Comparison of ENCODE assay signal across 20 cellular contexts in the genomic region with DNA sequence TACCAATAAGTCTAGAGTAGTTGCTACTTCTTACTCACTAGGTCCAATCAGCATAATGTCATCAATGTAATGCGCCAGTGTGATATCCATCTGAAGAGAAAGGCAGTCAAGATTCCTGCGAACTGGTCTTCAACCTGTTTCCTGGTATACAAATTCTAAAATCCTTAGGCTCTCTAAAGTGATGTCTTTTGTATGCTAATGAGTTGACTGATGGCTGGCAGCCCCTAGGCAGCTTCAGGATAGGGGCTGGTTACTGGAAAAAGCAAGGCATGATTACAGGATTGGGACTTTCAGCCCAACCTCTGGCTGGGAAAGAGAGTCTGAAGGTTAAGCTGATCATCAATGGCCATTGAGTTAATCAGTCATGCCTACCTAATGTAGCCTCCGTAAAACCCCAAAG.
DNase-seq lines count a peak whose midpoint lies in the region; ATAC-seq, FAIRE-seq and TF ChIP-seq lines count a peak whose summit lies in the region.
"Had no signal": no experiment of that assay in that cellular context is flagged by ENCODE, and none has a peak within 500 bp of the region (broad histone marks: within the 10 kb centered on the region; RNA-seq: fewer than 3 reads in every experiment).

No MANE protein-coding gene starts in this region.

- H3K27ac ChIP-seq in H9 (ENCODE audit: insufficient read length, low read depth, low read length) = no peak overlapping the region
- no peak overlapping the region for H3K27ac ChIP-seq in H1 (ENCODE audit: low read depth, low read length)
- H3K27ac ChIP-seq: BLaER1, C4-2B, GM23248 had no signal

- H2BK12ac ChIP-seq in H9 (ENCODE audit: insufficient read length, low read depth, low read length) (no peak overlapping the region), H1 (ENCODE audit: low read depth, low read length) (no peak overlapping the region)

- H4K5ac ChIP-seq in H9 (ENCODE audit: insufficient read length, low read depth, low read length) (no peak overlapping the region), H1 (ENCODE audit: insufficient read length, low read depth, low read length) (no peak overlapping the region)

- H3K23ac ChIP-seq in H9 (ENCODE audit: insufficient read length, low read depth, low read length) (no peak overlapping the region), H1 (ENCODE audit: insufficient read length) (no peak overlapping the region)

- H3K36me3 ChIP-seq in H1 (ENCODE audit: control insufficient read depth in 2 of 4, insufficient read depth in 4 of 4, low read length in 3 of 4) = no peaks in the 10 kb centered on the region; a peak in 1 of 8 replicates
- H3K36me3 ChIP-seq: BLaER1 had no signal

- no peak for TF ChIP-seq CTCF in H9 (conservative IDR thresholded peaks at IDR 0.05)
- no peak for TF ChIP-seq CTCF in H1 (IDR thresholded peaks at IDR 0.05; ENCODE audit: control extremely low read depth in 1 of 3, insufficient read depth in 1 of 3, low read depth in 1 of 3, low read length in 3 of 3)
- TF ChIP-seq CTCF in nephron progenitor cell (IDR thresholded peaks at IDR 0.05) = no peak

- DNase-seq in H9 = no peak
- no peak for DNase-seq in H1 (ENCODE audit: low read depth in 1 of 2, low spot score in 2 of 2)
- peak; percentile 50 for DNase-seq in iPS DF 19.7 (ENCODE audit: low read depth, low spot score)
- no peak for DNase-seq in nephron progenitor cell
- DNase-seq in pons (ENCODE audit: low spot score) = no peak
- DNase-seq: Caco-2; CD4-positive, CD25-positive, alpha-beta regulatory T cell; CD8-positive, alpha-beta T cell; DMS153; DND-41; GDM1; GM23248; HCEC 1CT had no signal

- H2BK15ac ChIP-seq in H9 (ENCODE audit: low read depth, low read length) (no peak overlapping the region), H1 (ENCODE audit: low read length) (no peak overlapping the region)

- H4K20me1 ChIP-seq in H9 (ENCODE audit: control insufficient read depth, insufficient read depth, insufficient read length) (no peaks in the 10 kb centered on the region), H1 (replicated peaks in 1 of 2; ENCODE audit: control insufficient read depth in 1 of 2, insufficient read depth in 2 of 2, low read length in 2 of 2) (no peaks in the 10 kb centered on the region)

- no peak overlapping the region for H3K18ac ChIP-seq in H9 (ENCODE audit: insufficient read length, low read depth, low read length)
- no peak overlapping the region for H3K18ac ChIP-seq in H1 (ENCODE audit: extremely low read depth, low read length)

- no peak overlapping the region for H3K14ac ChIP-seq in H9 (ENCODE audit: insufficient read depth, low read length)
- no peak overlapping the region for H3K14ac ChIP-seq in H1 (ENCODE audit: insufficient read length)

- peak; percentile 62 for FAIRE-seq in H1 (lab: Jason Lieb, UNC)
- FAIRE-seq: GM12878, GM19239, H54 had no signal

- no peak overlapping the region for H2BK5ac ChIP-seq in H9 (ENCODE audit: insufficient read length, low read length)
- H2BK5ac ChIP-seq in H1 (ENCODE audit: low read depth, low read length) = no peak overlapping the region

- no peak overlapping the region for H3K4me2 ChIP-seq in H9 (ENCODE audit: insufficient read depth, insufficient read length, low read length)
- H3K4me2 ChIP-seq in H1 (ENCODE audit: insufficient read depth in 1 of 2, low read depth in 2 of 2, low read length in 2 of 2) = peak overlapping the region in 1 of 2 experiments; percentile 17; a peak in 1 of 4 replicates
- H3K4me2 ChIP-seq: BLaER1 had no signal

- H3K79me1 ChIP-seq in H9 (ENCODE audit: insufficient read depth, low read depth, low read length, poor library complexity, severe bottlenecking) (no peaks in the 10 kb centered on the region), H1 (ENCODE audit: low read depth, low read length) (no peaks in the 10 kb centered on the region)

- H2AK5ac ChIP-seq in H9 (ENCODE audit: insufficient read length, low read length) (no peak overlapping the region), H1 (ENCODE audit: low read depth, low read length) (no peak overlapping the region)

- H3K9me3 Mint-ChIP-seq in H9 = peaks cover 0 to 4% of the 10 kb centered on the region in 2 experiments; a peak in 3 of 5 replicates
- H3K9me3 Mint-ChIP-seq in nephron progenitor cell = no peaks in the 10 kb centered on the region
- H3K9me3 Mint-ChIP-seq: CD8-positive, alpha-beta T cell had no signal

- ATAC-seq in HG03108 (IDR thresholded peaks at IDR 0.05; ENCODE audit: unreplicated experiment) = no peak
- ATAC-seq: CD8-positive, alpha-beta T cell; GM12878 had no signal

- no peak overlapping the region for H4K91ac ChIP-seq in H9 (ENCODE audit: insufficient read length, low read depth, low read length)
- H4K91ac ChIP-seq in H1 (replicated peaks; ENCODE audit: insufficient read length, low read length) = no peak overlapping the region

- H2BK120ac ChIP-seq in H9 (ENCODE audit: low read depth, low read length, poor library complexity, severe bottlenecking) = no peak overlapping the region
- no peak overlapping the region for H2BK120ac ChIP-seq in H1 (replicated peaks; ENCODE audit: low read depth, low read length)

- H3K4me3 ChIP-seq in H1 (ENCODE audit: extremely low read depth in 1 of 4, insufficient read depth in 2 of 4, low read depth in 3 of 4, low read length in 4 of 4) = no peak overlapping the region
- H3K4me3 ChIP-seq: BLaER1, GM12878, GM23248 had no signal

- H4K8ac ChIP-seq in H9 (replicated peaks; ENCODE audit: insufficient read length, low read depth, low read length) (no peak overlapping the region), H1 (ENCODE audit: extremely low read depth, insufficient read depth, low read length) (no peak overlapping the region)

- no peak overlapping the region for H3K9ac ChIP-seq in H9 (ENCODE audit: extremely low read depth, insufficient read length, low read length)
- no peak overlapping the region for H3K9ac ChIP-seq in H1 (replicated peaks in 1 of 4; ENCODE audit: extremely low read depth in 1 of 4, low read depth in 3 of 4, low read length in 3 of 4)
- H3K9ac ChIP-seq: BLaER1, GM23248 had no signal

- H2BK20ac ChIP-seq in H9 (ENCODE audit: low read depth, low read length, poor library complexity, severe bottlenecking) = no peak overlapping the region
- no peak overlapping the region for H2BK20ac ChIP-seq in H1 (ENCODE audit: low read length)

- H3K27me3 ChIP-seq in H9 (ENCODE audit: insufficient read depth, low read length) = no peaks in the 10 kb centered on the region
- H3K27me3 ChIP-seq in H1 (replicated peaks in 1 of 4; ENCODE audit: control insufficient read depth in 3 of 4, extremely low read depth in 1 of 4, insufficient read depth in 3 of 4, low read length in 3 of 4) = no peaks in the 10 kb centered on the region

- H3T11ph ChIP-seq in H9 (ENCODE audit: low read length) = no peak overlapping the region

- H3K56ac ChIP-seq in H9 (ENCODE audit: insufficient read length, low read depth, low read length) (no peak overlapping the region), H1 (replicated peaks; ENCODE audit: insufficient read length, low read depth, low read length) (no peak overlapping the region)

- H3K23me2 ChIP-seq in H9 (ENCODE audit: insufficient read length, low read depth, low read length, poor library complexity, severe bottlenecking) (no peaks in the 10 kb centered on the region), H1 (ENCODE audit: low read depth, low read length) (no peaks in the 10 kb centered on the region)

- no peak for TF ChIP-seq RAD21 in H1 (IDR thresholded peaks at IDR 0.05 in 1 of 2, conservative IDR thresholded peaks at IDR 0.05 in 1 of 2; ENCODE audit: low read depth in 2 of 2, low read length in 2 of 2)

- TF ChIP-seq POLR2A in H1 (IDR thresholded peaks at IDR 0.05; ENCODE audit: control extremely low read depth in 1 of 2, low read depth in 2 of 2, low read length in 2 of 2) = no peak

- CTCF ChIA-PET in H1 (lab: Charles Lee; ENCODE audit: partially characterized antibody) = no interaction called here

- H2AFZ ChIP-seq in H9 (ENCODE audit: low read length) (no peak overlapping the region), H1 (ENCODE audit: low read length) (no peak overlapping the region)
- H2AFZ ChIP-seq: GM23248 had no signal

- no peaks in the 10 kb centered on the region; the same call in 1 of the 2 replicates for H3K4me1 ChIP-seq in H9 (ENCODE audit: insufficient read depth, low read length)
- peaks cover 0 to 8% (median 3%) of the 10 kb centered on the region in 4 experiments; a peak in 3 of 7 replicates for H3K4me1 ChIP-seq in H1 (replicated peaks in 1 of 4; ENCODE audit: control insufficient read depth in 3 of 4, insufficient read depth in 4 of 4, low read length in 3 of 4)
- H3K4me1 ChIP-seq: Caco-2 had no signal

- H3K79me2 ChIP-seq in H9 (ENCODE audit: insufficient read depth, low read length) (no peaks in the 10 kb centered on the region), H1 (ENCODE audit: control insufficient read depth in 1 of 2, insufficient read depth in 2 of 2, low read length in 2 of 2) (no peaks in the 10 kb centered on the region)

- H3K4ac ChIP-seq in H9 (ENCODE audit: low read depth, low read length) (no peak overlapping the region), H1 (replicated peaks; ENCODE audit: insufficient read length, low read depth, low read length) (no peak overlapping the region)

- no CpG with 5 or more reads among the region's 3 CpGs for WGBS in H9 (ENCODE audit: extremely low coverage, insufficient read length, low lambda C conversion rate)
- 81% methylated on average over 3 of the region's 3 CpGs; no CpG with 5 or more reads in 1 of the 2 experiments for WGBS in H1 (ENCODE audit: extremely low coverage in 1 of 2, insufficient coverage in 1 of 2, insufficient read length in 1 of 2, insufficient replicate concordance in 2 of 2, low coverage in 1 of 2, low lambda C conversion rate in 2 of 2, missing lambda C conversion rate in 1 of 2), 2 experiments

- H3K4me3 Mint-ChIP-seq in H9 = no peak overlapping the region
- H3K4me3 Mint-ChIP-seq in nephron progenitor cell = no peak overlapping the region
- H3K4me3 Mint-ChIP-seq: B cell; CD4-positive, CD25-positive, alpha-beta regulatory T cell; CD8-positive, alpha-beta T cell had no signal

- H3K36me3 Mint-ChIP-seq in H9 (ENCODE audit: insufficient read depth in 1 of 3, low read depth in 3 of 3) (peaks cover 13 to 26% (median 16%) of the 10 kb centered on the region in 3 experiments; a peak in 6 of 7 replicates), nephron progenitor cell (ENCODE audit: low read depth) (no peaks in the 10 kb centered on the region)
- H3K36me3 Mint-ChIP-seq: CD4-positive, CD25-positive, alpha-beta regulatory T cell; CD8-positive, alpha-beta T cell had no signal

- TF ChIP-seq EP300 in H1 (IDR thresholded peaks at IDR 0.05; ENCODE audit: borderline replicate concordance in 1 of 2, low read depth in 2 of 2, low read length in 2 of 2) = no peak

- peak overlapping the region; percentile 52 to 86 (median 78); a peak in 3 of 7 replicates for H3K27ac Mint-ChIP-seq in H9
- H3K27ac Mint-ChIP-seq in nephron progenitor cell = no peak overlapping the region
- H3K27ac Mint-ChIP-seq: B cell; CD4-positive, CD25-positive, alpha-beta regulatory T cell; CD8-positive, alpha-beta T cell had no signal

- POLR2A ChIA-PET in H1 (lab: Charles Lee; ENCODE audit: partially characterized antibody) = no interaction called here

- H3K9me3 ChIP-seq in H9 (ENCODE audit: control insufficient read depth, low read depth, low read length) (no peaks in the 10 kb centered on the region), H1 (ENCODE audit: insufficient read depth in 2 of 2, low read depth in 1 of 2, low read length in 1 of 2) (0 out of 4 replicates have a peak, but pooled peaks cover 0 to 4% of the 10 kb centered on the region in 2 experiments)
- H3K9me3 ChIP-seq: Caco-2 had no signal

- H3K27me3 Mint-ChIP-seq in H9 (ENCODE audit: low read depth) (no peaks in the 10 kb centered on the region), nephron progenitor cell (ENCODE audit: low read depth, poor library complexity) (no peaks in the 10 kb centered on the region)
- H3K27me3 Mint-ChIP-seq: B cell had no signal

- peaks cover 20 to 38% of the 10 kb centered on the region in 2 experiments for H3K4me1 Mint-ChIP-seq in H9
- no peaks in the 10 kb centered on the region for H3K4me1 Mint-ChIP-seq in nephron progenitor cell
- H3K4me1 Mint-ChIP-seq: B cell; CD4-positive, CD25-positive, alpha-beta regulatory T cell had no signal
